In genomic region chr9:34377402-34377741, GRCh38 we compare ENCODE assay signal across 7 cellular contexts. TPM values are rescaled to one million over a fixed set of nuclear protein-coding genes. Genes with fewer than 3 reads are reported as not detected.
A peak's percentile ranks its signal among the peaks of the same experiment; 100 is the strongest.
DNase-seq lines count a peak whose midpoint lies in the region; ATAC-seq and TF ChIP-seq lines count a peak whose summit lies in the region.

No MANE protein-coding gene starts in this region.

- H3K36me3 ChIP-seq in HEK293 (ENCODE audit: control insufficient read depth in 2 of 2, insufficient read depth in 1 of 2, low read length in 2 of 2) (peaks cover 0 to 3% of the 10 kb centered on the region in 2 experiments; a peak in 1 of 3 replicates), left ventricle myocardium inferior (peaks cover 2% of the 10 kb centered on the region)

- H3K27ac ChIP-seq in HEK293 (ENCODE audit: extremely low read depth, low read depth, low read length) (0 out of 2 replicates have a peak overlapping the region, but pooled peaks have one; percentile 29), VCaP (peak overlapping the region; percentile 69), left ventricle myocardium inferior (replicated peaks) (peak overlapping the region; percentile 78)

- H3K4me3 ChIP-seq in HEK293 (ENCODE audit: low read depth, low read length) (peak overlapping the region; percentile 74), left ventricle myocardium inferior (peak overlapping the region; percentile 87)

- DNase-seq in left ventricle myocardium inferior (no peak), sciatic nerve (ENCODE audit: low spot score) (peak; percentile 73)

- peaks cover under 1% of the 10 kb centered on the region for H3K27me3 ChIP-seq in left ventricle myocardium inferior (ENCODE audit: low read depth)

- H3K9me3 ChIP-seq in HEK293 (ENCODE audit: control insufficient read depth, insufficient read depth, low read depth, low read length) (no peaks in the 10 kb centered on the region), left ventricle myocardium inferior (replicated peaks) (no peaks in the 10 kb centered on the region)

- ATAC-seq in sciatic nerve (no peak), GM21576 (IDR thresholded peaks at IDR 0.05; ENCODE audit: unreplicated experiment) (no peak), HG03039 (IDR thresholded peaks at IDR 0.05; ENCODE audit: unreplicated experiment) (no peak), HG02763 (IDR thresholded peaks at IDR 0.05; ENCODE audit: unreplicated experiment) (no peak)

- CTCF ChIA-PET in HEK293 (lab: Yijun Ruan, JAX) = interaction anchor here (0.7 to 10.7 kb wide), 9 partner anchors 27 to 365 kb away, joined by 3 to 172 read pairs (median 7); no protein-coding TSS in a partner anchor

- TF ChIP-seq CTCF in HEK293 (tag by site-specific recombination; IDR thresholded peaks at IDR 0.05) (no peak), VCaP (conservative IDR thresholded peaks at IDR 0.05) (no peak), left ventricle myocardium inferior (IDR thresholded peaks at IDR 0.05; ENCODE audit: borderline replicate concordance) (no peak)

- POLR2A ChIA-PET in HEK293 (lab: Yijun Ruan, JAX) = interaction anchor here (0.5 to 2.8 kb wide), 12 partner anchors 17 to 411 kb away, joined by 3 to 16 read pairs (median 4); partner anchors contain the start of genes DCTN3, SIGMAR1 and UBAP1

- intact Hi-C loops in left ventricle myocardium inferior (cut with micrococcal nuclease) (no loop called here), sciatic nerve (cut with DNase I) (loop anchor here (2.0 kb wide), 1 partner anchor 45 kb away; no protein-coding TSS in a partner anchor)

- H3K4me1 ChIP-seq in HEK293 (ENCODE audit: control insufficient read depth, insufficient read depth, low read length) = no peaks in the 10 kb centered on the region; the same call in none of the 2 replicates
- peaks cover 59% of the 10 kb centered on the region for H3K4me1 ChIP-seq in left ventricle myocardium inferior

TF ChIP-seq in HEK293, 187 proteins besides CTCF, POLR2A, EP300 and RAD21:
- TF ChIP-seq IKZF3 (tag by site-specific recombination; IDR thresholded peaks at IDR 0.05) (0 out of 2 replicates have a peak, but pooled peaks have one; percentile 22), ZNF140 (tag by site-specific recombination; IDR thresholded peaks at IDR 0.05) (no peak), ZNF660 (tag by site-specific recombination; IDR thresholded peaks at IDR 0.05) (no peak), ZNF248 (tag by site-specific recombination; IDR thresholded peaks at IDR 0.05) (no peak), ZNF354C (tag by site-specific recombination; IDR thresholded peaks at IDR 0.05; ENCODE audit: borderline replicate concordance, low read depth) (no peak), ZNF600 (tag by site-specific recombination; IDR thresholded peaks at IDR 0.05) (no peak), ZNF449 (tag by site-specific recombination; IDR thresholded peaks at IDR 0.05) (no peak), EGR2 (tag by site-specific recombination; IDR thresholded peaks at IDR 0.05; ENCODE audit: low read depth) (no peak), ZNF426 (tag by site-specific recombination; IDR thresholded peaks at IDR 0.05) (no peak), INSM2 (tag by site-specific recombination; IDR thresholded peaks at IDR 0.05) (no peak), ZNF544 (tag by site-specific recombination; IDR thresholded peaks at IDR 0.05) (no peak), ZNF580 (tag by site-specific recombination; IDR thresholded peaks at IDR 0.05) (no peak), ZNF394 (tag by site-specific recombination; IDR thresholded peaks at IDR 0.05; ENCODE audit: borderline replicate concordance) (peak; percentile 9; the same call in 1 of the 2 replicates), ZNF704 (tag by site-specific recombination; IDR thresholded peaks at IDR 0.05) (no peak), PRDM10 (tag by site-specific recombination; IDR thresholded peaks at IDR 0.05) (peak; percentile 88), AEBP2 (tag by site-specific recombination; IDR thresholded peaks at IDR 0.05; ENCODE audit: borderline replicate concordance) (no peak), ZNF169 (tag by site-specific recombination; IDR thresholded peaks at IDR 0.05) (no peak), HOXA7 (CRISPR knock-in tag; IDR thresholded peaks at IDR 0.05; ENCODE audit: borderline replicate concordance) (no peak), ZNF292 (tag by site-specific recombination; IDR thresholded peaks at IDR 0.05; ENCODE audit: borderline replicate concordance, low read depth) (no peak), ZNF121 (tag by site-specific recombination; IDR thresholded peaks at IDR 0.05) (no peak), ZNF558 (tag by site-specific recombination; IDR thresholded peaks at IDR 0.05) (no peak)
TF ChIP-seq in HEK293: peak in this region for 3.

RNA-seq across cellular contexts. Expression of gene MYORG, which starts 0.7 kb away (rescaled TPM):
- total RNA-seq in left ventricle myocardium inferior = 6.3 TPM
- total RNA-seq in sciatic nerve = 6.6 TPM

RNA-seq across cellular contexts. Expression of gene NUDT2, which starts 48.0 kb away (rescaled TPM):
- total RNA-seq in left ventricle myocardium inferior (22.2 TPM), sciatic nerve (23.3 TPM)

RNA-seq across cellular contexts. Expression of gene KIF24, which starts 48.3 kb away (rescaled TPM):
- total RNA-seq in left ventricle myocardium inferior (0.63 TPM), sciatic nerve (1.1 TPM)
